In the genomic region with DNA sequence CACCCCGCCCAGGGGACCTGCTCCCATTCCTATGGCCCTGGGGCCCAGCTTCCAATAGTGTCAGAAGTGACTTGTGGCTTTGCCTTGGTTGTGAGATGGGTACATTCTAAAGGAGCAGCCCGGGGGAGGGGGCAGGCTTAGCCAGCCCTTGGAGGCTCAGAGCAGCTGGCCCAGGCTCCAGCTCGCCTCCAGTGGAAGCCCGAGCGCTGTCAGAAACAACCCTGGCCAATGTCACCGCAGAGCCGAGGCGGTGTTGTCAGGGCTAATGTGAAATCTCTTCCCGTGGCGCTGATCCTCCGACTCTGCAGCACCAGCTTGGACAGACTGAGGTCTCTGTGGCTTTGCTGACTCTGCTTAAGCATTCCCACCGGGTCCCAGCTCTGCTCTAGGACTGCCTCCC, we compare ENCODE assay signal across 19 cellular contexts. TPM values are rescaled to one million over a fixed set of nuclear protein-coding genes. Genes with fewer than 3 reads are reported as not detected.
A peak's percentile ranks its signal among the peaks of the same experiment; 100 is the strongest.
DNase-seq lines count a peak whose midpoint lies in the region; ATAC-seq and TF ChIP-seq lines count a peak whose summit lies in the region.
"Had no signal": no experiment of that assay in that cellular context is flagged by ENCODE, and none has a peak within 500 bp of the region (broad histone marks: within the 10 kb centered on the region; RNA-seq: fewer than 3 reads in every experiment).

No MANE protein-coding gene starts in this region.

- H3K27ac ChIP-seq in HUES6 (ENCODE audit: low read depth, low read length): peak overlapping the region; percentile 29; the same call in 1 of the 2 replicates
- H3K27ac ChIP-seq in heart left ventricle: peak overlapping the region in 2 of 12 donors; percentile 38 to 39
- H3K27ac ChIP-seq in mesendoderm (ENCODE audit: low read depth, low read length): no peak overlapping the region
- no peak overlapping the region for H3K27ac ChIP-seq in substantia nigra (ENCODE audit: low read depth, low read length, poor library complexity, severe bottlenecking)
- no peak overlapping the region for H3K27ac ChIP-seq in coronary artery
- H3K27ac ChIP-seq: BLaER1, SJSA1 had no signal

- intact Hi-C loops in heart left ventricle (cut with DNase I): no loop called here

- H3K4me3 ChIP-seq in HUES6 (ENCODE audit: low read depth, low read length) (peak overlapping the region; percentile 28; the same call in 1 of the 2 replicates), heart left ventricle (no peak overlapping the region), mesendoderm (ENCODE audit: low read length) (no peak overlapping the region), coronary artery (no peak overlapping the region)
- H3K4me3 ChIP-seq: BLaER1, SJSA1 had no signal

- H2BK120ac ChIP-seq in mesendoderm (ENCODE audit: low read depth, low read length): no peak overlapping the region

- H4K8ac ChIP-seq in mesendoderm (ENCODE audit: low read depth, low read length): no peak overlapping the region

- no peak overlapping the region for H2BK15ac ChIP-seq in mesendoderm (replicated peaks; ENCODE audit: low read depth)

- H4K5ac ChIP-seq in mesendoderm (ENCODE audit: low read length): no peak overlapping the region

- no peak overlapping the region for H3K4ac ChIP-seq in mesendoderm (ENCODE audit: low read depth, low read length)

- ATAC-seq in heart left ventricle (peak in 3 of 4 donors; percentile 47 to 70 (median 51)), GM18517 (IDR thresholded peaks at IDR 0.05; ENCODE audit: unreplicated experiment) (no peak), GM19351 (IDR thresholded peaks at IDR 0.05; ENCODE audit: unreplicated experiment) (no peak)
- ATAC-seq: PC-3 had no signal

- H3K79me1 ChIP-seq in mesendoderm (ENCODE audit: low read length): no peaks in the 10 kb centered on the region

- H3K4me1 ChIP-seq in ES-I3 (ENCODE audit: insufficient read depth, low read length) (peaks cover 12% of the 10 kb centered on the region; the same call in 1 of the 2 replicates), HUES6 (ENCODE audit: control insufficient read depth, insufficient read depth, low read length) (peaks cover 19% of the 10 kb centered on the region; the same call in 1 of the 2 replicates), heart left ventricle (no peaks in the 10 kb centered on the region), mesendoderm (ENCODE audit: control insufficient read depth, low read depth, low read length) (no peaks in the 10 kb centered on the region)
- H3K4me1 ChIP-seq: BLaER1, SJSA1 had no signal

- no peak overlapping the region for H3K23ac ChIP-seq in mesendoderm (ENCODE audit: low read length)

- H2BK5ac ChIP-seq in mesendoderm (ENCODE audit: low read length): no peak overlapping the region

- 36 to 52% (median 45%) methylated on average over 10 to 12 of the region's 12 CpGs for WGBS in heart left ventricle, 4 donors
- WGBS in mesendoderm (ENCODE audit: extremely low coverage, insufficient coverage, low lambda C conversion rate): no CpG with 5 or more reads among the region's 12 CpGs

- H3K9ac ChIP-seq in ES-I3 (ENCODE audit: low read depth, low read length) (peak overlapping the region; percentile 17; the same call in 1 of the 2 replicates), HUES6 (ENCODE audit: low read length) (no peak overlapping the region), mesendoderm (ENCODE audit: low read length) (no peak overlapping the region)
- H3K9ac ChIP-seq: BLaER1 had no signal

- H3K4me2 ChIP-seq in mesendoderm (ENCODE audit: low read length): no peak overlapping the region
- H3K4me2 ChIP-seq: BLaER1 had no signal

- no peaks in the 10 kb centered on the region for H3K27me3 ChIP-seq in HUES6 (ENCODE audit: control insufficient read depth, insufficient read depth, low read length)
- peaks cover 0 to 10% (median 0%) of the 10 kb centered on the region in 9 donors for H3K27me3 ChIP-seq in heart left ventricle
- H3K27me3 ChIP-seq in mesendoderm (ENCODE audit: insufficient read depth, low read length, poor library complexity): no peaks in the 10 kb centered on the region
- H3K27me3 ChIP-seq: SJSA1 had no signal

- peak in 1 of 5 donors; percentile 28 for DNase-seq in heart left ventricle
- peak; percentile 51 for DNase-seq in mesendoderm
- DNase-seq in substantia nigra (lab: John Stamatoyannopoulos, UW): no peak
- DNase-seq in coronary artery (ENCODE audit: low spot score): no peak
- DNase-seq: CD8-positive, alpha-beta memory T cell; GOT3; NCI-H1048; NCI-H1436; NCI-H1930; NCI-H226; NCI-H524; PC-3; RPMI8226 had no signal

- no peaks in the 10 kb centered on the region for H3K79me2 ChIP-seq in mesendoderm (ENCODE audit: control insufficient read depth, insufficient read depth, low read length)

- TF ChIP-seq CTCF in heart left ventricle (IDR thresholded peaks at IDR 0.05) (no peak), coronary artery (IDR thresholded peaks at IDR 0.05) (no peak)

- no peaks in the 10 kb centered on the region for H3K9me3 ChIP-seq in ES-I3 (ENCODE audit: control insufficient read depth, insufficient read depth, low read length)
- H3K9me3 ChIP-seq in HUES6 (ENCODE audit: control insufficient read depth, insufficient read depth, low read depth, low read length): peaks cover 15% of the 10 kb centered on the region; the same call in 1 of the 2 replicates
- H3K9me3 ChIP-seq in heart left ventricle: no peaks in the 10 kb centered on the region
- H3K9me3 ChIP-seq: BLaER1, SJSA1 had no signal

- no peak overlapping the region for H3K18ac ChIP-seq in mesendoderm (ENCODE audit: low read length)

- no peak overlapping the region for H2AK5ac ChIP-seq in mesendoderm (ENCODE audit: low read length)

- TF ChIP-seq POLR2A in heart left ventricle (IDR thresholded peaks at IDR 0.05): no peak

- peak overlapping the region; percentile 49 for H3K56ac ChIP-seq in mesendoderm (ENCODE audit: low read length)

- H3K36me3 ChIP-seq in ES-I3 (ENCODE audit: insufficient read depth, low read length) (no peaks in the 10 kb centered on the region), HUES6 (ENCODE audit: control insufficient read depth, insufficient read depth, low read length) (no peaks in the 10 kb centered on the region), heart left ventricle (no peaks in the 10 kb centered on the region), mesendoderm (ENCODE audit: control insufficient read depth, insufficient read depth, low read length) (no peaks in the 10 kb centered on the region)
- H3K36me3 ChIP-seq: BLaER1, SJSA1 had no signal

RNA-seq across cellular contexts. Expression of a gene that starts 29.2 kb away (rescaled TPM):
- total RNA-seq in heart left ventricle: 1 to 10 TPM; 2.9 to 8.9 (median 6.9) TPM
- polyA plus RNA-seq in heart left ventricle: 1 to 10 TPM; 2.5 to 3.5 TPM
- polyA plus RNA-seq in mesendoderm (2013, experiment 1 of 2): 5.6 TPM
- 5.8 TPM for polyA plus RNA-seq in mesendoderm (2013, experiment 2 of 2)

Comparison
In these comparisons a context has a peak if more than half of its experiments do, and no peak if none do; other contexts are left out.
1. ATAC-seq: peak in heart left ventricle (3 of 4); none in GM18517 (single experiment) and GM19351 (single experiment).